ENCODE assay signal across 24 cellular contexts in genomic region chr2:157938556-157938955, GRCh38.
DNase-seq lines count a peak whose midpoint lies in the region; ATAC-seq, FAIRE-seq and TF ChIP-seq lines count a peak whose summit lies in the region.
"Had no signal": no experiment of that assay in that cellular context is flagged by ENCODE, and none has a peak within 500 bp of the region (broad histone marks: within the 10 kb centered on the region; RNA-seq: fewer than 3 reads in every experiment).

No MANE protein-coding gene starts in this region.

- FAIRE-seq in astrocyte (lab: Jason Lieb, UNC) = no peak
- FAIRE-seq: frontal cortex, GM19239 had no signal

- H4K20me1 ChIP-seq in astrocyte (ENCODE audit: insufficient read depth, low read length) = no peaks in the 10 kb centered on the region
- no peaks in the 10 kb centered on the region for H4K20me1 ChIP-seq in hepatocyte (ENCODE audit: insufficient read depth, poor library complexity, severe bottlenecking)

- no peak overlapping the region for H3K4me3 Mint-ChIP-seq in astrocyte (ENCODE audit: unreplicated experiment)
- H3K4me3 Mint-ChIP-seq in nephron progenitor cell = no peak overlapping the region
- H3K4me3 Mint-ChIP-seq: immature natural killer cell, WTC11 had no signal

- no peaks in the 10 kb centered on the region for H3K9me2 ChIP-seq in hepatocyte (replicated peaks; ENCODE audit: insufficient read depth)
- H3K9me2 ChIP-seq: SK-N-SH had no signal

- WGBS in hepatocyte (ENCODE audit: low lambda C conversion rate, missing lambda C conversion rate) = 82% methylated on average over 3 of the region's 3 CpGs

- H3K4me3 ChIP-seq in astrocyte (ENCODE audit: insufficient read depth, low read depth, low read length) (no peak overlapping the region), hepatocyte (no peak overlapping the region)

- DNase-seq in M059J (ENCODE audit: low read depth) (peak; percentile 15), astrocyte (ENCODE audit: low read depth) (peak; percentile 60), hepatocyte (ENCODE audit: low spot score) (no peak), nephron progenitor cell (no peak), glomerular visceral epithelial cell (ENCODE audit: extremely low spot score) (no peak), HuH-7.5 (ENCODE audit: low spot score) (no peak), LoVo (ENCODE audit: low spot score) (no peak)
- DNase-seq: activated CD4-positive, alpha-beta T cell treated with anti-CD3 and anti-CD28 coated beads, Interleukin-2, amount 50 U/mL, for 4 hours; activated CD8-positive, alpha-beta memory T cell treated with anti-CD3 and anti-CD28 coated beads, Interleukin-2, amount 50 U/mL, for 4 hours; aorta; effector CD4-positive, alpha-beta T cell; hippocampal formation; immature natural killer cell; NCI-H1694 treated with DMSO at 0.1 percent for 48 hours; SK-N-SH; stimulated activated CD8-positive, alpha-beta memory T cell treated with anti-CD3 and anti-CD28 coated beads, Interleukin-4, amount 100 ng/mL, for 48 hours had no signal

- TF ChIP-seq CTCF in astrocyte (IDR thresholded peaks at IDR 0.05; ENCODE audit: insufficient read depth, low read depth, low read length) = no peak
- no peak for TF ChIP-seq CTCF in hepatocyte (IDR thresholded peaks at IDR 0.05; ENCODE audit: poor library complexity)
- TF ChIP-seq CTCF in nephron progenitor cell (IDR thresholded peaks at IDR 0.05) = no peak

- H3K27ac ChIP-seq in astrocyte (ENCODE audit: low read depth, low read length) = no peak overlapping the region
- peak overlapping the region; percentile 84 for H3K27ac ChIP-seq in hepatocyte
- H3K27ac ChIP-seq: C4-2B, RWPE1 had no signal

- no peaks in the 10 kb centered on the region for H3K36me3 Mint-ChIP-seq in astrocyte (ENCODE audit: low read depth, unreplicated experiment)
- H3K36me3 Mint-ChIP-seq in nephron progenitor cell (ENCODE audit: low read depth) = no peaks in the 10 kb centered on the region
- H3K36me3 Mint-ChIP-seq: activated naive CD4-positive, alpha-beta T cell treated with anti-CD3 and anti-CD28 coated beads, Interleukin-2, amount 50 U/mL, for 72 hours; immature natural killer cell; WTC11 had no signal

- H3K27me3 ChIP-seq in astrocyte (ENCODE audit: insufficient read depth, low read length) (no peaks in the 10 kb centered on the region), hepatocyte (no peaks in the 10 kb centered on the region)

- no peaks in the 10 kb centered on the region for H3K27me3 Mint-ChIP-seq in astrocyte (ENCODE audit: low read depth, unreplicated experiment)
- peaks cover 22% of the 10 kb centered on the region for H3K27me3 Mint-ChIP-seq in nephron progenitor cell (ENCODE audit: low read depth, poor library complexity)

- no peak overlapping the region for H3K9ac ChIP-seq in astrocyte (ENCODE audit: low read length)
- H3K9ac ChIP-seq: SK-N-SH had no signal

- H3K4me1 Mint-ChIP-seq in astrocyte (ENCODE audit: low read depth, unreplicated experiment) (peaks cover 38% of the 10 kb centered on the region), nephron progenitor cell (peaks cover 9% of the 10 kb centered on the region)
- H3K4me1 Mint-ChIP-seq: immature natural killer cell had no signal

- H3K79me2 ChIP-seq in astrocyte (ENCODE audit: insufficient read depth, low read length) = no peaks in the 10 kb centered on the region
- H3K79me2 ChIP-seq in hepatocyte = no peaks in the 10 kb centered on the region

- H3K4me2 ChIP-seq in astrocyte (ENCODE audit: low read length) (no peak overlapping the region), hepatocyte (peak overlapping the region; percentile 13)
- H3K4me2 ChIP-seq: SK-N-SH had no signal

- H2AFZ ChIP-seq in astrocyte (ENCODE audit: low read depth, low read length) = no peak overlapping the region
- no peak overlapping the region for H2AFZ ChIP-seq in hepatocyte

- H3K4me1 ChIP-seq in astrocyte (ENCODE audit: insufficient read depth, low read length) = no peaks in the 10 kb centered on the region
- H3K4me1 ChIP-seq in hepatocyte (ENCODE audit: insufficient read depth) = peaks cover 9% of the 10 kb centered on the region

- ATAC-seq in GM21723 (IDR thresholded peaks at IDR 0.05; ENCODE audit: unreplicated experiment) = no peak
- ATAC-seq: activated naive CD4-positive, alpha-beta T cell treated with anti-CD3 and anti-CD28 coated beads, Interleukin-2, amount 50 U/mL, for 72 hours; WTC11 had no signal

- H3K9me3 ChIP-seq in astrocyte (ENCODE audit: insufficient read depth, low read depth, low read length) (no peaks in the 10 kb centered on the region), hepatocyte (ENCODE audit: low read depth) (no peaks in the 10 kb centered on the region)
- H3K9me3 ChIP-seq: SK-N-SH had no signal

- H3K36me3 ChIP-seq in astrocyte (ENCODE audit: insufficient read depth, low read length) (no peaks in the 10 kb centered on the region), hepatocyte (replicated peaks; ENCODE audit: insufficient read depth, low read depth) (no peaks in the 10 kb centered on the region)

- H3K27ac Mint-ChIP-seq in astrocyte (ENCODE audit: unreplicated experiment) (peak overlapping the region; percentile 75), nephron progenitor cell (peak overlapping the region; percentile 57)
- H3K27ac Mint-ChIP-seq: immature natural killer cell, progenitor cell of endocrine pancreas, WTC11 had no signal

- H3K9me3 Mint-ChIP-seq in astrocyte (ENCODE audit: unreplicated experiment) = no peaks in the 10 kb centered on the region
- H3K9me3 Mint-ChIP-seq in nephron progenitor cell = no peaks in the 10 kb centered on the region
- H3K9me3 Mint-ChIP-seq: activated naive CD4-positive, alpha-beta T cell treated with anti-CD3 and anti-CD28 coated beads, Interleukin-2, amount 50 U/mL, for 72 hours; immature natural killer cell; WTC11 had no signal

Comparison
In these comparisons a context has a peak if more than half of its experiments do, and no peak if none do; other contexts are left out.
1. DNase-seq: peak in M059J (single experiment) and astrocyte (single experiment); none in hepatocyte (single experiment), nephron progenitor cell (single experiment), glomerular visceral epithelial cell (single experiment), HuH-7.5 (single experiment) and LoVo (single experiment).